9 cellular contexts compared by ENCODE assay signal in genomic region chr1:193211539-193211938, GRCh38. TPM values are rescaled to one million over a fixed set of nuclear protein-coding genes. Genes with fewer than 3 reads are reported as not detected.
A peak's percentile ranks its signal among the peaks of the same experiment; 100 is the strongest.
DNase-seq lines count a peak whose midpoint lies in the region; ATAC-seq and TF ChIP-seq lines count a peak whose summit lies in the region.
"Had no signal": no experiment of that assay in that cellular context is flagged by ENCODE, and none has a peak within 500 bp of the region (broad histone marks: within the 10 kb centered on the region; RNA-seq: fewer than 3 reads in every experiment).

No MANE protein-coding gene starts in this region.

- no peak overlapping the region for H3K4me3 ChIP-seq in mucosa of descending colon
- H3K4me3 ChIP-seq in CD8-positive, alpha-beta memory T cell (ENCODE audit: low read length) = no peak overlapping the region

- H3K9me3 Mint-ChIP-seq in CD8-positive, alpha-beta memory T cell = peaks cover 16 to 22% (median 19%) of the 10 kb centered on the region in 5 donors

- H3K4me3 Mint-ChIP-seq in CD8-positive, alpha-beta memory T cell = no peak overlapping the region

- CTCF ChIA-PET in CD8-positive, alpha-beta memory T cell (lab: Charles Lee) = no interaction called here

- peaks cover 52 to 86% (median 61%) of the 10 kb centered on the region in 3 donors for H3K36me3 Mint-ChIP-seq in CD8-positive, alpha-beta memory T cell

- H3K27ac Mint-ChIP-seq in CD8-positive, alpha-beta memory T cell = peak overlapping the region in 3 of 8 donors; percentile 32 to 72 (median 66)

- no peak for TF ChIP-seq CTCF in mucosa of descending colon (IDR thresholded peaks at IDR 0.05)

- peak; percentile 86 for ATAC-seq in GM18520 (IDR thresholded peaks at IDR 0.05; ENCODE audit: unreplicated experiment)
- peak; percentile 59 for ATAC-seq in HG02763 (IDR thresholded peaks at IDR 0.05; ENCODE audit: unreplicated experiment)
- ATAC-seq in mucosa of descending colon = peak; percentile 73
- ATAC-seq: Panc1 had no signal

- peaks cover 26 to 64% (median 44%) of the 10 kb centered on the region in 3 donors for H3K4me1 Mint-ChIP-seq in CD8-positive, alpha-beta memory T cell

- H3K4me1 ChIP-seq in mucosa of descending colon (ENCODE audit: low read depth) = no peaks in the 10 kb centered on the region
- H3K4me1 ChIP-seq in CD8-positive, alpha-beta memory T cell (ENCODE audit: insufficient read depth, low read length) = no peaks in the 10 kb centered on the region

- H3K36me3 ChIP-seq in mucosa of descending colon (ENCODE audit: low read depth) = no peaks in the 10 kb centered on the region
- peaks cover 1% of the 10 kb centered on the region for H3K36me3 ChIP-seq in CD8-positive, alpha-beta memory T cell (ENCODE audit: insufficient read depth, low read length)

- no peaks in the 10 kb centered on the region for H3K27me3 ChIP-seq in CD8-positive, alpha-beta memory T cell (ENCODE audit: insufficient read depth, low read length, poor library complexity, severe bottlenecking)

- no peaks in the 10 kb centered on the region for H3K27me3 Mint-ChIP-seq in CD8-positive, alpha-beta memory T cell

- peak; percentile 46 for DNase-seq in RKO (ENCODE audit: low spot score)
- DNase-seq in mucosa of descending colon = peak in 1 of 3 donors; percentile 9
- DNase-seq in NCI-H345 (lab: John Stamatoyannopoulos, UW) = no peak
- no peak for DNase-seq in CD8-positive, alpha-beta memory T cell
- DNase-seq in activated CD4-positive, CD25-positive, alpha-beta regulatory T cell treated with anti-CD3 and anti-CD28 coated beads, Interleukin-2, amount 50 U/mL, for 72 hours = no peak
- DNase-seq in NCI-H1436 treated with DMSO at 0.1 percent for 48 hours (lab: John Stamatoyannopoulos, UW) = no peak

- intact Hi-C loops in mucosa of descending colon (cut with DNase I, micrococcal nuclease) = no loop called here

- H3K27ac ChIP-seq in CD8-positive, alpha-beta memory T cell (ENCODE audit: low read depth, low read length) = no peak overlapping the region

- POLR2A ChIA-PET in CD8-positive, alpha-beta memory T cell (lab: Charles Lee) = no interaction called here

- H3K9me3 ChIP-seq in mucosa of descending colon = peaks cover 10% of the 10 kb centered on the region
- no peaks in the 10 kb centered on the region for H3K9me3 ChIP-seq in CD8-positive, alpha-beta memory T cell (ENCODE audit: low read length)

RNA-seq across cellular contexts. Expression of gene B3GALT2, which starts 25.1 kb away (rescaled TPM):
- 1 to 10 TPM in 1 of 3 donors, under 1 TPM in 2; 0.43 to 1.5 (median 0.67) TPM for total RNA-seq in mucosa of descending colon
- 1 to 10 TPM; 2.4 TPM for total RNA-seq in CD8-positive, alpha-beta memory T cell
- 2.9 TPM for polyA plus RNA-seq in CD8-positive, alpha-beta memory T cell
